In genomic region chr7:4128161-4128560, GRCh38 we compare ENCODE assay signal across 26 cellular contexts.
"Had no signal": no experiment of that assay in that cellular context is flagged by ENCODE, and none has a peak within 500 bp of the region (broad histone marks: within the 10 kb centered on the region; RNA-seq: fewer than 3 reads in every experiment).

No MANE protein-coding gene starts in this region.

- H3K4me3 ChIP-seq: adrenal gland, ascending aorta, breast epithelium, cardiac muscle cell, coronary artery, dorsolateral prefrontal cortex, esophagus muscularis mucosa, gastrocnemius medialis had no signal

- H3K27ac ChIP-seq: adrenal gland, ascending aorta, breast epithelium, cardiac muscle cell, coronary artery, dorsolateral prefrontal cortex, esophagus muscularis mucosa, foreskin keratinocyte, gastrocnemius medialis had no signal

- ATAC-seq: activated CD4-positive, alpha-beta T cell treated with anti-CD3 and anti-CD28 coated beads for 36 hours; activated CD8-positive, alpha-beta memory T cell treated with anti-CD3 and anti-CD28 coated beads, Interleukin-2, amount 10 ng/mL, durations not matched to agents 7 days and 5 days; activated CD8-positive, alpha-beta T cell treated with anti-CD3 and anti-CD28 coated beads, Interleukin-2, amount 10 ng/mL, durations not matched to agents 7 days and 5 days; activated naive CD8-positive, alpha-beta T cell treated with anti-CD3 and anti-CD28 coated beads, Interleukin-2, amount 50 U/mL, for 24 hours; foreskin keratinocyte; gastrocnemius medialis had no signal

- DNase-seq: activated CD4-positive, alpha-beta memory T cell treated with anti-CD3 and anti-CD28 coated beads for 36 hours; activated CD4-positive, alpha-beta T cell treated with anti-CD3 and anti-CD28 coated beads for 36 hours; activated CD4-positive, alpha-beta T cell treated with anti-CD3 and anti-CD28 coated beads, Interleukin-2, amount 10 ng/mL, durations not matched to agents 24 days and 14 days; activated CD4-positive, CD25-positive, alpha-beta regulatory T cell; activated CD4-positive, CD25-positive, alpha-beta regulatory T cell treated with anti-CD3 and anti-CD28 coated beads, Interleukin-2, amount 50 U/mL, for 72 hours; activated CD8-positive, alpha-beta memory T cell treated with anti-CD3 and anti-CD28 coated beads, Interleukin-2, amount 10 ng/mL, durations not matched to agents 7 days and 5 days; activated CD8-positive, alpha-beta T cell treated with anti-CD3 and anti-CD28 coated beads, Interleukin-2, amount 10 ng/mL, durations not matched to agents 7 days and 5 days; activated naive CD4-positive, alpha-beta T cell treated with anti-CD3 and anti-CD28 coated beads for 36 hours; activated naive CD8-positive, alpha-beta T cell treated with anti-CD3 and anti-CD28 coated beads for 36 hours; activated naive CD8-positive, alpha-beta T cell treated with anti-CD3 and anti-CD28 coated beads, Interleukin-2, amount 50 U/mL, for 24 hours; activated T-cell treated with anti-CD3 and anti-CD28 coated beads, Interleukin-2, amount 50 U/mL, for 1 hour; activated T-cell treated with anti-CD3 and anti-CD28 coated beads, Interleukin-2, amount 50 U/mL, for 48 hours; amygdala; effector memory CD4-positive, alpha-beta T cell; endodermal cell; erythroblast; foreskin keratinocyte; gastrocnemius medialis; T-helper 2 cell had no signal

- H3K27me3 ChIP-seq: adrenal gland, ascending aorta, breast epithelium, cardiac muscle cell, dorsolateral prefrontal cortex, esophagus muscularis mucosa, foreskin keratinocyte, gastrocnemius medialis had no signal

- H3K4me1 ChIP-seq: adrenal gland, ascending aorta, breast epithelium, foreskin keratinocyte, gastrocnemius medialis had no signal

- H3K9me3 ChIP-seq: adrenal gland, ascending aorta, breast epithelium, esophagus muscularis mucosa, gastrocnemius medialis had no signal

- H3K36me3 ChIP-seq: adrenal gland, breast epithelium, cardiac muscle cell, esophagus muscularis mucosa, gastrocnemius medialis had no signal
